11 cellular contexts compared by ENCODE assay signal in the genomic region with DNA sequence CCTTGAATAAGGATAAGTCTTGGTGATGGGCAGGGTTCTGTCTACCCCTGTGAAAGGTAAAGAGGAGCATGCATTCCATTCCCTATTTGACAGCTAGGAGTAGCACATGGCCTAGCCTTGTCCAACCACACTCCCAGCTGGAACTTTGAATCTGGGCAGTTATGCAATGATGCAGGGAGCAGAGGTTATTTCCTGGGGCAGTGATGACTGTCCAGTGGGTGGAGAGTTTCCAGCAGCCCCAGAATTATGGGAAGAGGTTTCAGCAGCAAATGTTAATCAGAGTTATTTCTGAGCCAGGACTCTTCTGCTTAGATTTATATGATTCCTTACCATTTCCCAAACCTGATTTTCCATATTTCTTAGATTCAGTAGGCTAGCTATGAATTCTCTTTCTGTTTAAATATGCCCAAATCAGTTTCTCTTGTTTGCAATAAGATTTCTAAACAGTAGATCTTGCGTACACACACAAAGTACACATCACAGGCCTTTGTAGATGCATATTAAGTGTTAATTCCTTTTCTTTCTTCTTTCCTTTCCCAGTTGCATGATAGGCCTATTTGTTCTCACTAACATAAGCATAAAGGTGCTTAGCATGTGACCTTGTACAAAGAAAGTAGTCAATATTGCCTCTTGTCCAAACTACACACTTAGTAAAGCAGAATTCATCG. TPM values are rescaled to one million over a fixed set of nuclear protein-coding genes. Genes with fewer than 3 reads are reported as not detected.
DNase-seq lines count a peak whose midpoint lies in the region; ATAC-seq, FAIRE-seq and TF ChIP-seq lines count a peak whose summit lies in the region.
"Had no signal": no experiment of that assay in that cellular context is flagged by ENCODE, and none has a peak within 500 bp of the region (broad histone marks: within the 10 kb centered on the region; RNA-seq: fewer than 3 reads in every experiment).

No MANE protein-coding gene starts in this region.

- ATAC-seq in activated CD4-positive, alpha-beta T cell treated with anti-CD3 and anti-CD28 coated beads for 36 hours = peak; percentile 31
- ATAC-seq in HG02798 (IDR thresholded peaks at IDR 0.05; ENCODE audit: poor library complexity, unreplicated experiment) = no peak
- no peak for ATAC-seq in GM21723 (IDR thresholded peaks at IDR 0.05; ENCODE audit: unreplicated experiment)

- peaks cover 29% of the 10 kb centered on the region for H3K4me1 Mint-ChIP-seq in activated CD4-positive, alpha-beta T cell treated with anti-CD3 and anti-CD28 coated beads for 36 hours

- FAIRE-seq in small intestine (lab: Jason Lieb, UNC) = no peak
- FAIRE-seq: TTC549 had no signal

- H3K36me3 ChIP-seq in MG63 (no peaks in the 10 kb centered on the region), small intestine (ENCODE audit: control insufficient read depth in 2 of 2, insufficient read depth in 2 of 2, low read length in 2 of 2) (no peaks in the 10 kb centered on the region)

- peaks cover 2% of the 10 kb centered on the region for H3K36me3 Mint-ChIP-seq in activated CD4-positive, alpha-beta T cell treated with anti-CD3 and anti-CD28 coated beads for 36 hours (ENCODE audit: low read depth)

- TF ChIP-seq CTCF in fibroblast of villous mesenchyme (IDR thresholded peaks at IDR 0.05; ENCODE audit: insufficient read depth, low read depth, low read length) = no peak

- CTCF ChIA-PET in activated CD4-positive, alpha-beta T cell treated with anti-CD3 and anti-CD28 coated beads for 36 hours (lab: Charles Lee) = no interaction called here

- H3K4me3 ChIP-seq in MG63 = no peak overlapping the region
- H3K4me3 ChIP-seq in fibroblast of villous mesenchyme (ENCODE audit: low read depth, low read length) = no peak overlapping the region
- no peak overlapping the region for H3K4me3 ChIP-seq in small intestine (ENCODE audit: low read depth in 1 of 2, low read length in 2 of 2)

- H3K27ac ChIP-seq in small intestine (ENCODE audit: low read depth in 1 of 2, low read length in 1 of 2) = no peak overlapping the region
- H3K27ac ChIP-seq: 22Rv1 had no signal

- no peaks in the 10 kb centered on the region for H3K4me1 ChIP-seq in small intestine (ENCODE audit: control insufficient read depth in 2 of 2, insufficient read depth in 1 of 2, low read depth in 1 of 2, low read length in 1 of 2)

- no peak overlapping the region for H3K4me3 Mint-ChIP-seq in activated CD4-positive, alpha-beta T cell treated with anti-CD3 and anti-CD28 coated beads for 36 hours

- intact Hi-C loops in activated CD4-positive, alpha-beta T cell treated with anti-CD3 and anti-CD28 coated beads for 36 hours (cut with DNase I, micrococcal nuclease) = loop anchor here (1.0 to 2.0 kb wide), 2 partner anchors 14 to 16 kb away; no protein-coding TSS in a partner anchor

- peak overlapping the region; percentile 87 for H3K27ac Mint-ChIP-seq in activated CD4-positive, alpha-beta T cell treated with anti-CD3 and anti-CD28 coated beads for 36 hours

- peaks cover 2% of the 10 kb centered on the region for H3K9me3 Mint-ChIP-seq in activated CD4-positive, alpha-beta T cell treated with anti-CD3 and anti-CD28 coated beads for 36 hours (ENCODE audit: low read depth)

- DNase-seq in activated CD4-positive, alpha-beta T cell treated with anti-CD3 and anti-CD28 coated beads for 36 hours = no peak
- no peak for DNase-seq in activated CD4-positive, alpha-beta T cell treated with anti-CD3 and anti-CD28 coated beads for 1 hour
- peak; percentile 53 for DNase-seq in MG63
- peak; percentile 62 for DNase-seq in fibroblast of villous mesenchyme (ENCODE audit: low read depth)
- DNase-seq in small intestine = peak; percentile 71
- no peak for DNase-seq in D341Med (ENCODE audit: low spot score)
- DNase-seq: NCI-H1417 treated with DMSO at 0.1 percent for 48 hours had no signal

- no peaks in the 10 kb centered on the region for H3K27me3 Mint-ChIP-seq in activated CD4-positive, alpha-beta T cell treated with anti-CD3 and anti-CD28 coated beads for 36 hours

- POLR2A ChIA-PET in activated CD4-positive, alpha-beta T cell treated with anti-CD3 and anti-CD28 coated beads for 36 hours (lab: Charles Lee) = interaction anchor here (0.5 kb wide), 1 partner anchor 160 kb away, joined by 3 read pairs; no protein-coding TSS in a partner anchor

- H3K9me3 ChIP-seq in MG63 (no peaks in the 10 kb centered on the region), small intestine (ENCODE audit: control insufficient read depth, low read depth) (no peaks in the 10 kb centered on the region)

- 87 to 94% (median 88%) methylated on average over 2 of the region's 2 CpGs for WGBS in small intestine, 3 donors

- H3K27me3 ChIP-seq in MG63 = no peaks in the 10 kb centered on the region
- no peaks in the 10 kb centered on the region for H3K27me3 ChIP-seq in small intestine (ENCODE audit: control insufficient read depth in 2 of 2, insufficient read depth in 2 of 2, low read length in 2 of 2)

RNA-seq across cellular contexts. Expression of a gene that starts 17.3 kb away (rescaled TPM):
- total RNA-seq in activated CD4-positive, alpha-beta T cell treated with anti-CD3 and anti-CD28 coated beads for 36 hours = under 1 TPM; 0.26 to 0.27 TPM
- total RNA-seq in MG63 (2014; rRNA removed; shearing (Covaris generic); ENCODE audit: low replicate concordance) = not detected in 2 replicates
- total RNA-seq in fibroblast of villous mesenchyme = under 0.01 and 0.32 TPM in 2 replicates
- polyA plus RNA-seq in small intestine = under 1 TPM in 2 of 3 donors, not detected in 1; 0.27 to 0.54 TPM

Comparison
In these comparisons a context has a peak if more than half of its experiments do, and no peak if none do; other contexts are left out.
1. DNase-seq: peak in MG63 (single experiment), fibroblast of villous mesenchyme (single experiment) and small intestine (single experiment); none in activated CD4-positive, alpha-beta T cell treated with anti-CD3 and anti-CD28 coated beads for 36 hours (single experiment), activated CD4-positive, alpha-beta T cell treated with anti-CD3 and anti-CD28 coated beads for 1 hour (single experiment) and D341Med (single experiment).